In genomic region chr11:63804259-63804658, GRCh38 we compare ENCODE assay signal across 22 cellular contexts. TPM values are rescaled to one million over a fixed set of nuclear protein-coding genes. Genes with fewer than 3 reads are reported as not detected.
A peak's percentile ranks its signal among the peaks of the same experiment; 100 is the strongest.
DNase-seq lines count a peak whose midpoint lies in the region; ATAC-seq and TF ChIP-seq lines count a peak whose summit lies in the region.
"Had no signal": no experiment of that assay in that cellular context is flagged by ENCODE, and none has a peak within 500 bp of the region (broad histone marks: within the 10 kb centered on the region; RNA-seq: fewer than 3 reads in every experiment).

No MANE protein-coding gene starts in this region.

- H3K27me3 ChIP-seq in PC-9 (ENCODE audit: insufficient read depth, low read depth) (no peaks in the 10 kb centered on the region), esophagus (ENCODE audit: control insufficient read depth in 1 of 2, insufficient read depth in 2 of 2, low read length in 2 of 2) (no peaks in the 10 kb centered on the region)
- H3K27me3 ChIP-seq: right atrium auricular region, tibial artery had no signal

- H3K36me3 Mint-ChIP-seq in progenitor cell of endocrine pancreas (ENCODE audit: insufficient read depth): no peaks in the 10 kb centered on the region
- H3K36me3 Mint-ChIP-seq: CD14-positive monocyte; mesothelial cell of epicardium; stimulated activated memory B cell treated with anti-CD40 and anti-IgM and Interleukin-4, amounts not matched to agents 10 μg/mL and 1 μg/mL and 100 μg/mL, for 72 hours had no signal

- no peaks in the 10 kb centered on the region for H3K9me3 Mint-ChIP-seq in progenitor cell of endocrine pancreas (ENCODE audit: low read depth)
- H3K9me3 Mint-ChIP-seq: activated T-helper 1 cell treated with anti-CD3 and anti-CD28 coated beads, Interleukin-12 subunit alpha, Interleukin-12 subunit beta, Interleukin-2, Interleukin-4 antibody, amounts not matched to agents 30 ng/mL and 10 ng/mL and 1 ng/mL, durations not matched to agents 14 hours and 24 hours and 36 hours; central memory CD8-positive, alpha-beta T cell; effector memory CD8-positive, alpha-beta T cell; mesothelial cell of epicardium; stimulated activated memory B cell treated with anti-CD40 and anti-IgM and Interleukin-4, amounts not matched to agents 10 μg/mL and 1 μg/mL and 100 μg/mL, for 72 hours had no signal

- TF ChIP-seq CTCF in PC-9 (conservative IDR thresholded peaks at IDR 0.05): no peak
- TF ChIP-seq CTCF in progenitor cell of endocrine pancreas (IDR thresholded peaks at IDR 0.05; ENCODE audit: unreplicated experiment): no peak

- BruUV-seq in PC-9 (replicated peaks; lab: Mats Ljungman, UMichigan): no TSS peak

- H3K27me3 Mint-ChIP-seq in progenitor cell of endocrine pancreas: peaks cover 2% of the 10 kb centered on the region
- H3K27me3 Mint-ChIP-seq: central memory CD8-positive, alpha-beta T cell had no signal

- no peaks in the 10 kb centered on the region for H3K36me3 ChIP-seq in PC-9 (ENCODE audit: low read depth)
- H3K36me3 ChIP-seq in esophagus (ENCODE audit: control insufficient read depth in 2 of 2, insufficient read depth in 2 of 2, low read length in 1 of 2): no peaks in the 10 kb centered on the region
- H3K36me3 ChIP-seq: right atrium auricular region, tibial artery had no signal

- H3K9me3 ChIP-seq in PC-9 (ENCODE audit: insufficient read depth, low read depth): no peaks in the 10 kb centered on the region
- H3K9me3 ChIP-seq in esophagus (ENCODE audit: control insufficient read depth in 2 of 2, insufficient read depth in 1 of 2, low read depth in 1 of 2, low read length in 1 of 2): no peaks in the 10 kb centered on the region
- H3K9me3 ChIP-seq: right atrium auricular region, tibial artery had no signal

- H3K27ac ChIP-seq in PC-9: peak overlapping the region; percentile 89
- H3K27ac ChIP-seq in esophagus (ENCODE audit: low read depth in 2 of 2, low read length in 1 of 2): peak overlapping the region; percentile 95 to 98
- no peak overlapping the region for H3K27ac ChIP-seq in caudate nucleus (ENCODE audit: low read depth, low read length)
- H3K27ac ChIP-seq: right atrium auricular region, tibial artery had no signal

- peak; percentile 42 for DNase-seq in DMS53 treated with DMSO at 0.1 percent for 48 hours (lab: John Stamatoyannopoulos, UW; ENCODE audit: unreplicated experiment)
- peak; percentile 69 to 97 for DNase-seq in PC-9
- no peak for DNase-seq in progenitor cell of endocrine pancreas (ENCODE audit: low spot score, unreplicated experiment)
- DNase-seq in mesenteric fat pad (ENCODE audit: low spot score): no peak
- no peak for DNase-seq in caudate nucleus (lab: John Stamatoyannopoulos, UW)
- DNase-seq: activated CD4-positive, CD25-positive, alpha-beta regulatory T cell; DMS79; effector memory CD8-positive, alpha-beta T cell; hippocampal formation; NCI-H1436; T-helper 1 cell; tibial artery had no signal

- no peak overlapping the region for H3K4me3 Mint-ChIP-seq in progenitor cell of endocrine pancreas (ENCODE audit: low read depth)
- H3K4me3 Mint-ChIP-seq: activated T-helper 1 cell treated with anti-CD3 and anti-CD28 coated beads, Interleukin-12 subunit alpha, Interleukin-12 subunit beta, Interleukin-2, Interleukin-4 antibody, amounts not matched to agents 30 ng/mL and 10 ng/mL and 1 ng/mL, durations not matched to agents 14 hours and 24 hours and 36 hours; CD14-positive monocyte; central memory CD8-positive, alpha-beta T cell; effector memory CD8-positive, alpha-beta T cell; mesothelial cell of epicardium; stimulated activated memory B cell treated with anti-CD40 and anti-IgM and Interleukin-4, amounts not matched to agents 10 μg/mL and 1 μg/mL and 100 μg/mL, for 72 hours had no signal

- H3F3A ChIP-seq in PC-9 (ENCODE audit: insufficient read depth, low read depth): peaks cover 48% of the 10 kb centered on the region

- H3K9me2 ChIP-seq in PC-9 (ENCODE audit: insufficient read depth): no peaks in the 10 kb centered on the region

- WGBS in esophagus, 2 donors: 43 to 49% methylated on average over 6 of the region's 6 CpGs

- peak overlapping the region; percentile 76 for H3K27ac Mint-ChIP-seq in progenitor cell of endocrine pancreas
- H3K27ac Mint-ChIP-seq: activated T-helper 1 cell treated with anti-CD3 and anti-CD28 coated beads, Interleukin-12 subunit alpha, Interleukin-12 subunit beta, Interleukin-2, Interleukin-4 antibody, amounts not matched to agents 30 ng/mL and 10 ng/mL and 1 ng/mL, durations not matched to agents 14 hours and 24 hours and 36 hours; CD14-positive monocyte; mesothelial cell of epicardium; stimulated activated memory B cell treated with anti-CD40 and anti-IgM and Interleukin-4, amounts not matched to agents 10 μg/mL and 1 μg/mL and 100 μg/mL, for 72 hours had no signal

- H3K79me2 ChIP-seq in PC-9 (ENCODE audit: low read depth): no peaks in the 10 kb centered on the region

- no peaks in the 10 kb centered on the region for H3K4me1 Mint-ChIP-seq in progenitor cell of endocrine pancreas (ENCODE audit: low read depth)
- H3K4me1 Mint-ChIP-seq: central memory CD8-positive, alpha-beta T cell; stimulated activated memory B cell treated with anti-CD40 and anti-IgM and Interleukin-4, amounts not matched to agents 10 μg/mL and 1 μg/mL and 100 μg/mL, for 72 hours had no signal

- intact Hi-C loops in PC-9 (cut with micrococcal nuclease; ENCODE audit: unreplicated experiment): loop anchor here (1.0 kb wide), 1 partner anchor 9 kb away; the partner anchor contains the start of gene SPINDOC

- POLR2A ChIA-PET in PC-9 (lab: Charles Lee; ENCODE audit: unreplicated experiment): interaction anchor here (0.5 kb wide), 1 partner anchor 37 kb away, joined by 4 read pairs; no protein-coding TSS in a partner anchor

- CTCF ChIA-PET in PC-9 (lab: Charles Lee): interaction anchor here (2.4 kb wide), 1 partner anchor 142 kb away, joined by 8 read pairs; no protein-coding TSS in a partner anchor

- H3K4me3 ChIP-seq in PC-9 (no peak overlapping the region; the same call in 1 of the 2 replicates), esophagus (ENCODE audit: low read depth in 1 of 2, low read length in 2 of 2) (no peak overlapping the region)
- H3K4me3 ChIP-seq: right atrium auricular region, tibial artery had no signal

- no peak overlapping the region for H2AFZ ChIP-seq in PC-9

- H4K20me1 ChIP-seq in PC-9 (ENCODE audit: insufficient read depth): no peaks in the 10 kb centered on the region

- peak overlapping the region; percentile 72 for H3K4me2 ChIP-seq in PC-9

- H3K4me1 ChIP-seq in PC-9 (replicated peaks; ENCODE audit: insufficient read depth): peaks cover 46% of the 10 kb centered on the region
- peaks cover 0 to 2% of the 10 kb centered on the region in 2 donors for H3K4me1 ChIP-seq in esophagus (ENCODE audit: control insufficient read depth in 2 of 2, insufficient read depth in 2 of 2, low read length in 1 of 2)
- H3K4me1 ChIP-seq: right atrium auricular region had no signal

- ATAC-seq in GM19463 (IDR thresholded peaks at IDR 0.05; ENCODE audit: unreplicated experiment): no peak
- no peak for ATAC-seq in GM18498 (IDR thresholded peaks at IDR 0.05; ENCODE audit: unreplicated experiment)
- ATAC-seq: effector memory CD8-positive, alpha-beta T cell; Right ventricle myocardium inferior; stimulated activated memory B cell treated with anti-CD40 and anti-IgM and Interleukin-4, amounts not matched to agents 10 μg/mL and 1 μg/mL and 100 μg/mL, for 72 hours had no signal

RNA-seq across cellular contexts. Expression of gene SPINDOC, which starts 9.0 kb away (rescaled TPM):
- total RNA-seq in PC-9 (2021): 46.8 and 49.7 TPM in 2 replicates
- 10 to 100 TPM in 1 of 2 donors, 1 to 10 TPM in 1; 5.9 to 10.2 TPM for polyA plus RNA-seq in esophagus
- total RNA-seq in progenitor cell of endocrine pancreas: 75.3 and 77.8 TPM in 2 replicates
- 16.2 TPM for total RNA-seq in mesenteric fat pad

RNA-seq across cellular contexts. Expression of gene MARK2, which starts 34.7 kb away (rescaled TPM):
- total RNA-seq in PC-9 (2021) (53.8 and 65.0 TPM in 2 replicates), progenitor cell of endocrine pancreas (55.5 and 59.1 TPM in 2 replicates), mesenteric fat pad (32.2 TPM)
- polyA plus RNA-seq in esophagus: 10 to 100 TPM; 29.5 to 29.9 TPM

RNA-seq across cellular contexts. Expression of gene ZFTA, which starts 35.7 kb away (rescaled TPM):
- total RNA-seq in PC-9 (2021) (16.6 and 19.3 TPM in 2 replicates), progenitor cell of endocrine pancreas (46.8 and 53.6 TPM in 2 replicates), mesenteric fat pad (15.3 TPM)
- 1 to 10 TPM; 2.6 to 3.3 TPM for polyA plus RNA-seq in esophagus
- polyA plus RNA-seq: CD14-positive monocyte had no signal

Comparison
In these comparisons a context has a peak if more than half of its experiments do, and no peak if none do; other contexts are left out.
1. DNase-seq: peak in DMS53 treated with DMSO at 0.1 percent for 48 hours (single experiment) and PC-9 (2 of 2); none in progenitor cell of endocrine pancreas (single experiment), mesenteric fat pad (single experiment) and caudate nucleus (0 of 61).